1 cellular context compared by ENCODE assay signal in genomic region chr19:1060689-1061088, GRCh38.
TF ChIP-seq lines count a peak whose summit lies in the region.

No MANE protein-coding gene starts in this region.

TF ChIP-seq in K562, 482 proteins besides CTCF, POLR2A, EP300 and RAD21:
- TF ChIP-seq USF1 (CRISPR knock-in tag; IDR thresholded peaks at IDR 0.05) (no peak), ZKSCAN1 (IDR thresholded peaks at IDR 0.05; ENCODE audit: low read depth, low read length) (peak; percentile 94)
